In genomic region chr1:178271471-178271870, GRCh38 we compare ENCODE assay signal across 1 cellular context.
TF ChIP-seq lines count a peak whose summit lies in the region.

No MANE protein-coding gene starts in this region.

TF ChIP-seq in SK-N-SH treated with all-trans-retinoic acid at 6 μM for 48 hours, 23 proteins besides CTCF, POLR2A, EP300 and RAD21 (continued from another document):
- TF ChIP-seq ZNF70 (CRISPR knock-in tag; IDR thresholded peaks at IDR 0.05) (no peak), TSHZ2 (CRISPR knock-in tag; IDR thresholded peaks at IDR 0.05) (no peak), CSRNP3 (CRISPR knock-in tag; IDR thresholded peaks at IDR 0.05) (no peak), TCF4 (CRISPR knock-in tag; IDR thresholded peaks at IDR 0.05; ENCODE audit: borderline replicate concordance) (no peak), ZNF565 (CRISPR knock-in tag; conservative IDR thresholded peaks at IDR 0.05; ENCODE audit: low read depth) (no peak), BACH2 (CRISPR knock-in tag; IDR thresholded peaks at IDR 0.05; ENCODE audit: borderline replicate concordance) (no peak), SNAI2 (CRISPR knock-in tag; IDR thresholded peaks at IDR 0.05) (no peak)
TF ChIP-seq in SK-N-SH treated with all-trans-retinoic acid at 6 μM for 48 hours: peak in this region for 0.
